In genomic region chr6:44126320-44127149, GRCh38 we compare ENCODE assay signal across 8 cellular contexts. TPM values are rescaled to one million over a fixed set of nuclear protein-coding genes. Genes with fewer than 3 reads are reported as not detected.
DNase-seq lines count a peak whose midpoint lies in the region; ATAC-seq lines count a peak whose summit lies in the region.

No MANE protein-coding gene starts in this region.

- peak; percentile 67 for DNase-seq in DMS53 (lab: John Stamatoyannopoulos, UW)
- DNase-seq in DMS53 treated with DMSO at 0.1 percent for 48 hours (lab: John Stamatoyannopoulos, UW; ENCODE audit: unreplicated experiment), result no peak
- peak; percentile 26 for DNase-seq in NCI-H510A (lab: John Stamatoyannopoulos, UW)
- peak; percentile 81 for DNase-seq in activated CD8-positive, alpha-beta memory T cell treated with anti-CD3 and anti-CD28 coated beads, Interleukin-2, amount 10 ng/mL, durations not matched to agents 7 days and 5 days
- DNase-seq in epidermal melanocyte (ENCODE audit: insufficient read length, low spot score), result peak; percentile 52
- peak; percentile 23 to 30 for DNase-seq in stimulated activated CD8-positive, alpha-beta memory T cell treated with anti-CD3 and anti-CD28 coated beads, Interleukin-7, amount 100 ng/mL, for 1 hour (ENCODE audit: low read depth in 2 of 2)

- no peaks in the 10 kb centered on the region for H3K27me3 Mint-ChIP-seq in activated CD8-positive, alpha-beta memory T cell treated with anti-CD3 and anti-CD28 coated beads, Interleukin-2, amount 10 ng/mL, durations not matched to agents 7 days and 5 days

- peak overlapping the region; percentile 89 for H3K27ac Mint-ChIP-seq in activated CD8-positive, alpha-beta memory T cell treated with anti-CD3 and anti-CD28 coated beads, Interleukin-2, amount 10 ng/mL, durations not matched to agents 7 days and 5 days

- H3K27ac ChIP-seq in mucosa of rectum (ENCODE audit: low read depth in 2 of 2, low read length in 2 of 2), result peak overlapping the region; percentile 83 to 86

- peaks cover 47% of the 10 kb centered on the region for H3K4me1 Mint-ChIP-seq in activated CD8-positive, alpha-beta memory T cell treated with anti-CD3 and anti-CD28 coated beads, Interleukin-2, amount 10 ng/mL, durations not matched to agents 7 days and 5 days

- H3K36me3 Mint-ChIP-seq in activated CD8-positive, alpha-beta memory T cell treated with anti-CD3 and anti-CD28 coated beads, Interleukin-2, amount 10 ng/mL, durations not matched to agents 7 days and 5 days, result peaks cover 21% of the 10 kb centered on the region

- H3K36me3 ChIP-seq in mucosa of rectum (ENCODE audit: control insufficient read depth in 2 of 2, insufficient read depth in 2 of 2, low read length in 2 of 2), result no peaks in the 10 kb centered on the region

- CTCF ChIA-PET in activated CD8-positive, alpha-beta memory T cell treated with anti-CD3 and anti-CD28 coated beads, Interleukin-2, amount 10 ng/mL, durations not matched to agents 7 days and 5 days (lab: Charles Lee), result interaction anchor here (1.0 kb wide), 1 partner anchor 10 kb away, joined by 3 read pairs; no protein-coding TSS in a partner anchor

- ATAC-seq in HG02642 (IDR thresholded peaks at IDR 0.05; ENCODE audit: poor library complexity, unreplicated experiment), result peak; percentile 45
- ATAC-seq in activated CD8-positive, alpha-beta memory T cell treated with anti-CD3 and anti-CD28 coated beads, Interleukin-2, amount 10 ng/mL, durations not matched to agents 7 days and 5 days, result peak; percentile 50

- H3K9me3 Mint-ChIP-seq in activated CD8-positive, alpha-beta memory T cell treated with anti-CD3 and anti-CD28 coated beads, Interleukin-2, amount 10 ng/mL, durations not matched to agents 7 days and 5 days (ENCODE audit: low read depth), result no peaks in the 10 kb centered on the region

- H3K9ac ChIP-seq in mucosa of rectum (ENCODE audit: low read depth in 1 of 2, low read length in 2 of 2), result peak overlapping the region; percentile 48 to 88

- H3K4me3 ChIP-seq in mucosa of rectum (ENCODE audit: low read length in 2 of 2), result peak overlapping the region; percentile 78 to 89

- H3K27me3 ChIP-seq in mucosa of rectum (ENCODE audit: control insufficient read depth in 2 of 2, insufficient read depth in 2 of 2, low read length in 2 of 2), result no peaks in the 10 kb centered on the region

- H3K4me3 Mint-ChIP-seq in activated CD8-positive, alpha-beta memory T cell treated with anti-CD3 and anti-CD28 coated beads, Interleukin-2, amount 10 ng/mL, durations not matched to agents 7 days and 5 days, result peak overlapping the region; percentile 98

- no peaks in the 10 kb centered on the region for H3K9me3 ChIP-seq in mucosa of rectum (ENCODE audit: control insufficient read depth in 2 of 2, low read length in 2 of 2)

- peaks cover 35 to 50% of the 10 kb centered on the region in 2 donors for H3K4me1 ChIP-seq in mucosa of rectum (ENCODE audit: control insufficient read depth in 2 of 2, insufficient read depth in 2 of 2, low read length in 2 of 2)

RNA-seq across cellular contexts. Expression of gene MRPL14, which starts 0.7 kb away (rescaled TPM):
- total RNA-seq in activated CD8-positive, alpha-beta memory T cell treated with anti-CD3 and anti-CD28 coated beads, Interleukin-2, amount 10 ng/mL, durations not matched to agents 7 days and 5 days, result 10 to 100 TPM; 45.8 to 47.5 TPM

RNA-seq across cellular contexts. Expression of gene TMEM63B, which starts 0.8 kb away (rescaled TPM):
- 10 to 100 TPM; 11.1 to 11.6 TPM for total RNA-seq in activated CD8-positive, alpha-beta memory T cell treated with anti-CD3 and anti-CD28 coated beads, Interleukin-2, amount 10 ng/mL, durations not matched to agents 7 days and 5 days

RNA-seq across cellular contexts. Expression of gene CAPN11, which starts 32.1 kb away (rescaled TPM):
- total RNA-seq in activated CD8-positive, alpha-beta memory T cell treated with anti-CD3 and anti-CD28 coated beads, Interleukin-2, amount 10 ng/mL, durations not matched to agents 7 days and 5 days, result not detected
